17 cellular contexts compared by ENCODE assay signal in genomic region chr2:208783184-208783583, GRCh38.
DNase-seq lines count a peak whose midpoint lies in the region; ATAC-seq and TF ChIP-seq lines count a peak whose summit lies in the region.
"Had no signal": no experiment of that assay in that cellular context is flagged by ENCODE, and none has a peak within 500 bp of the region (broad histone marks: within the 10 kb centered on the region; RNA-seq: fewer than 3 reads in every experiment).

No MANE protein-coding gene starts in this region.

- intact Hi-C loops in activated T-helper 2 cell treated with anti-CD3 and anti-CD28 coated beads, Interferon-gamma antibody, Interleukin-2, Interleukin-4, amounts not matched to agents 10 μg/mL and 5 μg/mL and 100 μg/mL, durations not matched to agents 14 hours and 24 hours and 36 hours (cut with micrococcal nuclease): no loop called here

- no peak for ATAC-seq in HG02763 (IDR thresholded peaks at IDR 0.05; ENCODE audit: unreplicated experiment)
- ATAC-seq: gastrocnemius medialis had no signal

- DNase-seq in SIG-M5 treated with dmso at 0.1 percent for 504 hours (lab: John Stamatoyannopoulos, UW; ENCODE audit: unreplicated experiment): peak; percentile 2
- no peak for DNase-seq in SIG-M5 (lab: John Stamatoyannopoulos, UW)
- peak; percentile 9 for DNase-seq in NCI-H2029 treated with DMSO at 0.1 percent for 48 hours (lab: John Stamatoyannopoulos, UW)
- DNase-seq in epithelial cell of esophagus (ENCODE audit: low read depth): peak; percentile 49
- DNase-seq in substantia nigra (lab: John Stamatoyannopoulos, UW): no peak
- DNase-seq in activated T-helper 2 cell treated with anti-CD3 and anti-CD28 coated beads, Interferon-gamma antibody, Interleukin-2, Interleukin-4, amounts not matched to agents 10 μg/mL and 5 μg/mL and 100 μg/mL, durations not matched to agents 14 hours and 24 hours and 36 hours (ENCODE audit: low spot score): no peak
- no peak for DNase-seq in GM19240 (ENCODE audit: insufficient read length, low spot score)
- DNase-seq: activated CD4-positive, CD25-positive, alpha-beta regulatory T cell treated with anti-CD3 and anti-CD28 coated beads, Interleukin-2, amount 50 U/mL, for 72 hours; DMS79 treated with DMSO at 0.1 percent for 48 hours; gastrocnemius medialis; midbrain; NCI-H446 treated with DMSO at 0.1 percent for 48 hours; RPMI8226; stimulated activated naive CD4-positive, alpha-beta T cell; uterus had no signal

- TF ChIP-seq CTCF in epithelial cell of esophagus (IDR thresholded peaks at IDR 0.05; ENCODE audit: insufficient read depth, low read depth, low read length, missing control alignments): peak; percentile 46

- H3K4me1 Mint-ChIP-seq in activated T-helper 2 cell treated with anti-CD3 and anti-CD28 coated beads, Interferon-gamma antibody, Interleukin-2, Interleukin-4, amounts not matched to agents 10 μg/mL and 5 μg/mL and 100 μg/mL, durations not matched to agents 14 hours and 24 hours and 36 hours (ENCODE audit: low read depth): no peaks in the 10 kb centered on the region
- H3K4me1 Mint-ChIP-seq: central memory CD8-positive, alpha-beta T cell had no signal

- H3K27me3 Mint-ChIP-seq in activated T-helper 2 cell treated with anti-CD3 and anti-CD28 coated beads, Interferon-gamma antibody, Interleukin-2, Interleukin-4, amounts not matched to agents 10 μg/mL and 5 μg/mL and 100 μg/mL, durations not matched to agents 14 hours and 24 hours and 36 hours (ENCODE audit: low read depth): no peaks in the 10 kb centered on the region
- H3K27me3 Mint-ChIP-seq: central memory CD8-positive, alpha-beta T cell had no signal

- H3K9me3 Mint-ChIP-seq in activated T-helper 2 cell treated with anti-CD3 and anti-CD28 coated beads, Interferon-gamma antibody, Interleukin-2, Interleukin-4, amounts not matched to agents 10 μg/mL and 5 μg/mL and 100 μg/mL, durations not matched to agents 14 hours and 24 hours and 36 hours: peaks cover 8% of the 10 kb centered on the region

- H3K36me3 Mint-ChIP-seq in activated T-helper 2 cell treated with anti-CD3 and anti-CD28 coated beads, Interferon-gamma antibody, Interleukin-2, Interleukin-4, amounts not matched to agents 10 μg/mL and 5 μg/mL and 100 μg/mL, durations not matched to agents 14 hours and 24 hours and 36 hours (ENCODE audit: low read depth): no peaks in the 10 kb centered on the region

- no peak overlapping the region for H3K27ac ChIP-seq in substantia nigra (ENCODE audit: low read depth, low read length, poor library complexity, severe bottlenecking)
- H3K27ac ChIP-seq: gastrocnemius medialis, uterus had no signal

- H3K4me3 Mint-ChIP-seq in activated T-helper 2 cell treated with anti-CD3 and anti-CD28 coated beads, Interferon-gamma antibody, Interleukin-2, Interleukin-4, amounts not matched to agents 10 μg/mL and 5 μg/mL and 100 μg/mL, durations not matched to agents 14 hours and 24 hours and 36 hours (ENCODE audit: low read depth): no peak overlapping the region
- H3K4me3 Mint-ChIP-seq: central memory CD8-positive, alpha-beta T cell had no signal

- H3K27ac Mint-ChIP-seq in activated T-helper 2 cell treated with anti-CD3 and anti-CD28 coated beads, Interferon-gamma antibody, Interleukin-2, Interleukin-4, amounts not matched to agents 10 μg/mL and 5 μg/mL and 100 μg/mL, durations not matched to agents 14 hours and 24 hours and 36 hours: no peak overlapping the region

- H3K4me3 ChIP-seq in epithelial cell of esophagus (ENCODE audit: low read length): no peak overlapping the region
- H3K4me3 ChIP-seq: gastrocnemius medialis, uterus had no signal

Comparison
In these comparisons a context has a peak if more than half of its experiments do, and no peak if none do; other contexts are left out.
1. DNase-seq: peak in SIG-M5 treated with dmso at 0.1 percent for 504 hours (single experiment), NCI-H2029 treated with DMSO at 0.1 percent for 48 hours (single experiment) and epithelial cell of esophagus (single experiment); none in SIG-M5 (single experiment), substantia nigra (0 of 49), activated T-helper 2 cell treated with anti-CD3 and anti-CD28 coated beads, Interferon-gamma antibody, Interleukin-2, Interleukin-4, amounts not matched to agents 10 μg/mL and 5 μg/mL and 100 μg/mL, durations not matched to agents 14 hours and 24 hours and 36 hours (single experiment) and GM19240 (single experiment).